Comparison of ENCODE assay signal across 18 cellular contexts in the genomic region with DNA sequence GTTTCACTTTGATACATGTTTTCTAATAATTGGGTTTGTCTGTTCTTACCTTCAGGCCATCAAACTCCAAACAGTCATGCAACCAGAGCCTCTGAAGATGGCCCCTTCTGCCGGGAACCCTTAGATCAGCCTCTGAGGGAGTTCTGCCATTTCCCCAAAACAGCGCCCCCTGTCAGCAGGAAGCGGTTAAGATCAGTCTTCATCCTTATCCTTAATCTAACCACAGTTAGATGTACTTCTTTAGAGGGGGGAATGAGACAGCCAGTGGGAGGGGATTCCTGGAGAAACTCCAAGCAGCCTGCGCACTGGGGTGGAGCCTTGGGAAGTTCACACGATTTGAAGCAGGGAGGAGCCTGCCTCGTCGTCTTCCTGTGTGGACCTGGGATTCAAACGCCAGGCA.
DNase-seq lines count a peak whose midpoint lies in the region; ATAC-seq and TF ChIP-seq lines count a peak whose summit lies in the region.
"Had no signal": no experiment of that assay in that cellular context is flagged by ENCODE, and none has a peak within 500 bp of the region (broad histone marks: within the 10 kb centered on the region; RNA-seq: fewer than 3 reads in every experiment).

No MANE protein-coding gene starts in this region.

- no peak overlapping the region for H4K8ac ChIP-seq in H9 (replicated peaks; ENCODE audit: insufficient read length, low read depth, low read length)

- H3K27ac ChIP-seq in DND-41 (ENCODE audit: low read length) = no peak overlapping the region
- H3K27ac ChIP-seq in H9 (ENCODE audit: insufficient read length, low read depth, low read length) = no peak overlapping the region
- H3K27ac ChIP-seq in RWPE2 (ENCODE audit: poor library complexity, severe bottlenecking) = no peak overlapping the region
- H3K27ac ChIP-seq in substantia nigra (ENCODE audit: low read depth, low read length, poor library complexity, severe bottlenecking) = no peak overlapping the region
- H3K27ac ChIP-seq: cardiac muscle cell, dorsolateral prefrontal cortex, gastrocnemius medialis, pancreas, right lobe of liver had no signal

- no peak overlapping the region for H2BK5ac ChIP-seq in H9 (ENCODE audit: insufficient read length, low read length)

- H3K56ac ChIP-seq in H9 (ENCODE audit: insufficient read length, low read depth, low read length) = no peak overlapping the region

- H3K9me3 Mint-ChIP-seq in H9 = peaks cover 41 to 51% of the 10 kb centered on the region in 2 experiments
- H3K9me3 Mint-ChIP-seq in neural crest cell = peaks cover 8% of the 10 kb centered on the region

- no peaks in the 10 kb centered on the region; the same call in 1 of the 2 replicates for H3K27me3 Mint-ChIP-seq in H9 (ENCODE audit: low read depth)
- no peaks in the 10 kb centered on the region for H3K27me3 Mint-ChIP-seq in neural crest cell (ENCODE audit: low read depth)
- H3K27me3 Mint-ChIP-seq: memory B cell; naive thymus-derived CD8-positive, alpha-beta T cell had no signal

- no peaks in the 10 kb centered on the region for H3K79me1 ChIP-seq in H9 (ENCODE audit: insufficient read depth, low read depth, low read length, poor library complexity, severe bottlenecking)

- H3K4me1 Mint-ChIP-seq in H9 = no peaks in the 10 kb centered on the region
- no peaks in the 10 kb centered on the region for H3K4me1 Mint-ChIP-seq in neural crest cell
- H3K4me1 Mint-ChIP-seq: memory B cell; naive thymus-derived CD8-positive, alpha-beta T cell; stimulated activated effector memory CD8-positive, alpha-beta T cell treated with anti-CD3 and anti-CD28 coated beads, Interleukin-12 subunit alpha, Interleukin-12 subunit beta, amount 100 ng/mL, for 72 hours had no signal

- H2BK12ac ChIP-seq in H9 (ENCODE audit: insufficient read length, low read depth, low read length) = no peak overlapping the region

- H3K27ac Mint-ChIP-seq in H9 (no peak overlapping the region), neural crest cell (ENCODE audit: unreplicated experiment) (no peak overlapping the region)
- H3K27ac Mint-ChIP-seq: memory B cell; naive thymus-derived CD8-positive, alpha-beta T cell; stimulated activated effector memory CD8-positive, alpha-beta T cell treated with anti-CD3 and anti-CD28 coated beads, Interleukin-12 subunit alpha, Interleukin-12 subunit beta, amount 100 ng/mL, for 72 hours had no signal

- no peak overlapping the region for H3K4ac ChIP-seq in H9 (ENCODE audit: low read depth, low read length)

- no peak overlapping the region for H3K14ac ChIP-seq in H9 (ENCODE audit: insufficient read depth, low read length)

- no peaks in the 10 kb centered on the region for H3K4me1 ChIP-seq in DND-41 (ENCODE audit: insufficient read depth, low read length)
- no peaks in the 10 kb centered on the region for H3K4me1 ChIP-seq in H9 (ENCODE audit: insufficient read depth, low read length)
- H3K4me1 ChIP-seq in RWPE2 (ENCODE audit: insufficient read depth, poor library complexity, severe bottlenecking) = no peaks in the 10 kb centered on the region
- H3K4me1 ChIP-seq: gastrocnemius medialis, pancreas, right lobe of liver had no signal

- TF ChIP-seq CTCF in DND-41 (IDR thresholded peaks at IDR 0.05; ENCODE audit: borderline replicate concordance, extremely low read depth, low read length, poor library complexity, severe bottlenecking) (peak; percentile 30), H9 (conservative IDR thresholded peaks at IDR 0.05) (peak; percentile 43; the same call in 2 of the 3 replicates), RWPE2 (IDR thresholded peaks at IDR 0.05; ENCODE audit: poor library complexity, severe bottlenecking) (peak; percentile 9), neural crest cell (conservative IDR thresholded peaks at IDR 0.05) (peak; percentile 18)

- no peak overlapping the region for H3K18ac ChIP-seq in H9 (ENCODE audit: insufficient read length, low read depth, low read length)

- H2BK20ac ChIP-seq in H9 (ENCODE audit: low read depth, low read length, poor library complexity, severe bottlenecking) = no peak overlapping the region

- H3K23ac ChIP-seq in H9 (ENCODE audit: insufficient read length, low read depth, low read length) = no peak overlapping the region

- no peak overlapping the region for H2BK15ac ChIP-seq in H9 (ENCODE audit: low read depth, low read length)

- H4K20me1 ChIP-seq in DND-41 (ENCODE audit: insufficient read depth, low read length) (no peaks in the 10 kb centered on the region), H9 (ENCODE audit: control insufficient read depth, insufficient read depth, insufficient read length) (no peaks in the 10 kb centered on the region)

- no peak overlapping the region for H3K9ac ChIP-seq in DND-41 (ENCODE audit: low read depth, low read length)
- no peak overlapping the region for H3K9ac ChIP-seq in H9 (ENCODE audit: extremely low read depth, insufficient read length, low read length)

- H2AFZ ChIP-seq in DND-41 (ENCODE audit: low read depth, low read length) = no peak overlapping the region
- H2AFZ ChIP-seq in H9 (ENCODE audit: low read length) = no peak overlapping the region

- no peaks in the 10 kb centered on the region for H3K23me2 ChIP-seq in H9 (ENCODE audit: insufficient read length, low read depth, low read length, poor library complexity, severe bottlenecking)

- H3K36me3 Mint-ChIP-seq in H9 (ENCODE audit: insufficient read depth in 1 of 3, low read depth in 3 of 3) = peaks cover 7 to 14% (median 13%) of the 10 kb centered on the region in 3 experiments
- peaks cover 5% of the 10 kb centered on the region for H3K36me3 Mint-ChIP-seq in neural crest cell (ENCODE audit: low read depth)
- H3K36me3 Mint-ChIP-seq: memory B cell; stimulated activated effector memory CD8-positive, alpha-beta T cell treated with anti-CD3 and anti-CD28 coated beads, Interleukin-12 subunit alpha, Interleukin-12 subunit beta, amount 100 ng/mL, for 72 hours had no signal

- H3K36me3 ChIP-seq in DND-41 (ENCODE audit: insufficient read depth, low read length) = peaks cover 20% of the 10 kb centered on the region
- no peaks in the 10 kb centered on the region for H3K36me3 ChIP-seq in RWPE2 (ENCODE audit: low read depth)
- H3K36me3 ChIP-seq: cardiac muscle cell, gastrocnemius medialis, pancreas, right lobe of liver had no signal

- H3K79me2 ChIP-seq in DND-41 (ENCODE audit: insufficient read depth, low read length) = no peaks in the 10 kb centered on the region
- H3K79me2 ChIP-seq in H9 (ENCODE audit: insufficient read depth, low read length) = no peaks in the 10 kb centered on the region

- ATAC-seq in DND-41 (ENCODE audit: insufficient read depth, low read depth) (no peak), RWPE2 (ENCODE audit: low read depth) (no peak)
- ATAC-seq: gastrocnemius medialis; naive thymus-derived CD8-positive, alpha-beta T cell; pancreas; right lobe of liver; stimulated activated effector memory CD8-positive, alpha-beta T cell treated with anti-CD3 and anti-CD28 coated beads, Interleukin-12 subunit alpha, Interleukin-12 subunit beta, amount 100 ng/mL, for 72 hours had no signal

- DNase-seq in DND-41 = no peak
- peak; percentile 26 for DNase-seq in H9
- DNase-seq in RWPE2 (ENCODE audit: low spot score) = no peak
- no peak for DNase-seq in neural crest cell (ENCODE audit: low read depth, low spot score)
- no peak for DNase-seq in amygdala (lab: John Stamatoyannopoulos, UW)
- DNase-seq in iPS-NIHi11 (ENCODE audit: low spot score) = no peak
- no peak for DNase-seq in substantia nigra (lab: John Stamatoyannopoulos, UW)
- DNase-seq: activated CD4-positive, CD25-positive, alpha-beta regulatory T cell treated with anti-CD3 and anti-CD28 coated beads, Interleukin-2, amount 50 U/mL, for 72 hours; dorsolateral prefrontal cortex; gastrocnemius medialis; naive thymus-derived CD8-positive, alpha-beta T cell; pancreas; right lobe of liver; SHP77; T-helper 2 cell had no signal

- H3K9me3 ChIP-seq in DND-41 (ENCODE audit: insufficient read depth, low read length, severe bottlenecking) (peaks cover 60% of the 10 kb centered on the region), H9 (ENCODE audit: control insufficient read depth, low read depth, low read length) (peaks cover 16% of the 10 kb centered on the region), RWPE2 (ENCODE audit: severe bottlenecking) (peaks cover 11% of the 10 kb centered on the region)
- H3K9me3 ChIP-seq: pancreas had no signal

- WGBS in H9 (ENCODE audit: extremely low coverage, insufficient read length, low lambda C conversion rate) = no CpG with 5 or more reads among the region's 8 CpGs

- no peak overlapping the region for H2AK5ac ChIP-seq in H9 (ENCODE audit: insufficient read length, low read length)

- H3K4me3 Mint-ChIP-seq in H9 = no peak overlapping the region
- no peak overlapping the region for H3K4me3 Mint-ChIP-seq in neural crest cell
- H3K4me3 Mint-ChIP-seq: memory B cell; naive thymus-derived CD8-positive, alpha-beta T cell; stimulated activated effector memory CD8-positive, alpha-beta T cell treated with anti-CD3 and anti-CD28 coated beads, Interleukin-12 subunit alpha, Interleukin-12 subunit beta, amount 100 ng/mL, for 72 hours had no signal

- H3K27me3 ChIP-seq in DND-41 (ENCODE audit: insufficient read depth, low read length, poor library complexity) = no peaks in the 10 kb centered on the region
- H3K27me3 ChIP-seq in H9 (ENCODE audit: insufficient read depth, low read length) = no peaks in the 10 kb centered on the region
- no peaks in the 10 kb centered on the region for H3K27me3 ChIP-seq in RWPE2 (ENCODE audit: insufficient read depth, poor library complexity, severe bottlenecking)
- H3K27me3 ChIP-seq: cardiac muscle cell, dorsolateral prefrontal cortex, gastrocnemius medialis, pancreas, right lobe of liver had no signal

- H4K5ac ChIP-seq in H9 (ENCODE audit: insufficient read length, low read depth, low read length) = no peak overlapping the region

- H4K91ac ChIP-seq in H9 (ENCODE audit: insufficient read length, low read depth, low read length) = no peak overlapping the region

- no peak overlapping the region for H2BK120ac ChIP-seq in H9 (ENCODE audit: low read depth, low read length, poor library complexity, severe bottlenecking)

- H3K4me2 ChIP-seq in DND-41 (ENCODE audit: insufficient read depth, low read length) (no peak overlapping the region), H9 (ENCODE audit: insufficient read depth, insufficient read length, low read length) (no peak overlapping the region)

- H3K4me3 ChIP-seq in DND-41 (ENCODE audit: low read depth in 1 of 2, low read length in 2 of 2) = no peak overlapping the region
- H3K4me3 ChIP-seq in RWPE2 (ENCODE audit: severe bottlenecking) = no peak overlapping the region
- H3K4me3 ChIP-seq: cardiac muscle cell, dorsolateral prefrontal cortex, gastrocnemius medialis, pancreas, right lobe of liver had no signal

- H3T11ph ChIP-seq in H9 (ENCODE audit: low read length) = no peak overlapping the region
